In the genomic region with DNA sequence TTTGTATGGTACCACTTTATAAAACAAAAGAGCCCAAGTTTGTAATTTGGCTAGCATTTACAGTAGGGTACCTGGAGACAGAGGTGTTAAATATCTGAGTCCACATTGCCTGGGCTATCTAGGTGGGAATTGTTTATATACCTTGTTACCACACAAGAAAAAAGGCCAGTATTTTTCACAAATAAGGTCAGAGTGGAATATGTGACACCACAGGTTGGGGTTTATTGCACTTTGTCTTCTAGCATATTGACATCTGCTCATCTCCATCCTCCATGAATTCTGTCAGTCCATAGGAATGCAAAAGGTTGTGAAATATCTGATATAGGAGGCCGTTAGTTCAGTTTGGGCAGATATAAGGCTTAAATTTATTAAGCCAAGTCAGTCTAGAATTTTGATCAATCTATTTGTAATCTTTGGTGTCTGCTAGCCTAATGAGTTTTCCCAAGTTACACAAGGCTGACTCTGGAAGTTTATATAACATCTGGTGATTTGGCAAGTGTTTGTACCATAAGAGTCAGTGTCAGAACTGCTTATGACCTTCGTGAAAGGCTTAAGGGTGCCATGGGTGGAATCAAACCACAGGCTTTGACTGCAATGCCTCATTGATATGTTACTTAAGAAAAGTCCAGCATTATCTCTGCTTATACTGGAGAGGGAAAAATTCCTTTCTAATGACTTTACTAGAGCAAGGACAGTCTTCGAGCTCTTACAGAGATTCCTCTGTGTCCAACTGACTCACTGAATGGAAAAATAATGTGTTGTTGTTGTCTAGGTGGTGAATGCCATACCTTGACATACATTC, we compare ENCODE assay signal across 16 cellular contexts. TPM values are rescaled to one million over a fixed set of nuclear protein-coding genes. Genes with fewer than 3 reads are reported as not detected.
DNase-seq lines count a peak whose midpoint lies in the region; ATAC-seq, FAIRE-seq and TF ChIP-seq lines count a peak whose summit lies in the region.
"Had no signal": no experiment of that assay in that cellular context is flagged by ENCODE, and none has a peak within 500 bp of the region (broad histone marks: within the 10 kb centered on the region; RNA-seq: fewer than 3 reads in every experiment).

No MANE protein-coding gene starts in this region.

- H3K4me2 ChIP-seq in mammary epithelial cell (ENCODE audit: insufficient read depth, low read depth, low read length) (peak overlapping the region; percentile 4), HepG2 (ENCODE audit: low read depth, low read length) (peak overlapping the region; percentile 33)

- no peaks in the 10 kb centered on the region for H4K20me1 ChIP-seq in mammary epithelial cell (ENCODE audit: insufficient read depth, low read length)
- no peaks in the 10 kb centered on the region for H4K20me1 ChIP-seq in HepG2 (ENCODE audit: insufficient read depth, low read length)

- no peak overlapping the region for H2AFZ ChIP-seq in mammary epithelial cell (ENCODE audit: low read depth, low read length)
- H2AFZ ChIP-seq in HepG2 (ENCODE audit: low read length), result no peak overlapping the region

- H3K27me3 ChIP-seq in mammary epithelial cell (ENCODE audit: insufficient read depth, low read length) (no peaks in the 10 kb centered on the region), HepG2 (ENCODE audit: control insufficient read depth in 1 of 2, insufficient read depth in 2 of 2, low read length in 2 of 2) (no peaks in the 10 kb centered on the region), prostate gland (replicated peaks; ENCODE audit: insufficient read depth) (no peaks in the 10 kb centered on the region)

- ATAC-seq in HepG2, result peak; percentile 80
- no peak for ATAC-seq in HG03135 (IDR thresholded peaks at IDR 0.05; ENCODE audit: unreplicated experiment)
- ATAC-seq: stimulated activated naive CD8-positive, alpha-beta T cell treated with anti-CD3 and anti-CD28 coated beads, Interleukin-15, Interleukin-2, amounts not matched to agents 100 U/mL and 50 U/mL, for 24 hours; T-helper 17 cell had no signal

- H3K4me3 ChIP-seq in mammary epithelial cell (replicated peaks in 1 of 3; ENCODE audit: insufficient read depth in 1 of 3, low read depth in 2 of 3, low read length in 3 of 3) (no peak overlapping the region), HepG2 (replicated peaks in 1 of 3; ENCODE audit: insufficient read depth in 1 of 3, low read depth in 2 of 3, low read length in 3 of 3) (no peak overlapping the region), prostate gland (no peak overlapping the region)

- CTCF ChIA-PET in mammary epithelial cell (lab: Charles Lee; ENCODE audit: low non-redundant PET), result no interaction called here
- CTCF ChIA-PET in HepG2 (lab: Yijun Ruan, JAX; ENCODE audit: low intra/inter-chr PET ratio, low total read pairs), result no interaction called here

- TF ChIP-seq EP300 in HepG2 (IDR thresholded peaks at IDR 0.05; ENCODE audit: low read depth in 2 of 2, low read length in 2 of 2) (peak in 1 of 2 experiments; percentile 86; a peak in 2 of 4 replicates), HepG2 (CRISPR knock-in tag; IDR thresholded peaks at IDR 0.05; ENCODE audit: borderline replicate concordance) (no peak)

- no peak for TF ChIP-seq POLR2A in HepG2 (IDR thresholded peaks at IDR 0.05; ENCODE audit: insufficient read depth in 1 of 2, low read depth in 2 of 2, low read length in 2 of 2)
- no peak for TF ChIP-seq POLR2A in prostate gland (IDR thresholded peaks at IDR 0.05)

- H3K9me3 ChIP-seq in mammary epithelial cell (replicated peaks; ENCODE audit: insufficient read depth, low read length) (no peaks in the 10 kb centered on the region), HepG2 (ENCODE audit: low read length) (peaks cover under 1% of the 10 kb centered on the region; the same call in 1 of the 2 replicates), prostate gland (no peaks in the 10 kb centered on the region)

- intact Hi-C loops in mammary epithelial cell (cut with micrococcal nuclease), result no loop called here
- intact Hi-C loops in HepG2 (cut with micrococcal nuclease; ENCODE audit: unreplicated experiment), result loop anchor here (1.0 kb wide), 2 partner anchors 10 to 58 kb away; no protein-coding TSS in a partner anchor
- intact Hi-C loops in prostate gland (cut with DNase I), result no loop called here

- no peaks in the 10 kb centered on the region for H3K36me3 ChIP-seq in mammary epithelial cell (ENCODE audit: insufficient read depth, low read length)
- no peaks in the 10 kb centered on the region for H3K36me3 ChIP-seq in HepG2 (replicated peaks in 1 of 2; ENCODE audit: control insufficient read depth in 1 of 2, insufficient read depth in 2 of 2, low read length in 2 of 2)
- no peaks in the 10 kb centered on the region for H3K36me3 ChIP-seq in prostate gland

- peak overlapping the region; percentile 73 for H3K27ac ChIP-seq in mammary epithelial cell (ENCODE audit: insufficient read depth, low read depth, low read length)
- peak overlapping the region; percentile 27 for H3K27ac ChIP-seq in HepG2 (ENCODE audit: extremely low read length, insufficient read depth, low read length)
- H3K27ac ChIP-seq in prostate gland, result peak overlapping the region in 1 of 2 donors; percentile 67

- in situ Hi-C loops in mammary epithelial cell (cut with MboI; ENCODE audit: low sequenced_read_pairs in 2 of 2) (no loop called here), HepG2 (cut with HindIII; ENCODE audit: extremely low pct_ligation_motif_present, low pct_unique_long_range_greater_than_20kb) (no loop called here)

- H3K79me2 ChIP-seq in mammary epithelial cell (ENCODE audit: insufficient read depth, low read length) (no peaks in the 10 kb centered on the region), HepG2 (ENCODE audit: insufficient read depth, low read length) (no peaks in the 10 kb centered on the region)

- peak; percentile 79 for DNase-seq in AG09319 (ENCODE audit: extremely low read depth, low read depth)
- peak; percentile 82 for DNase-seq in HT1080 (ENCODE audit: low read depth)
- DNase-seq in mammary epithelial cell, result peak; percentile 82
- peak; percentile 85 for DNase-seq in HepG2 (ENCODE audit: low spot score)
- DNase-seq in NCI-H1417 treated with DMSO at 0.1 percent for 48 hours (lab: John Stamatoyannopoulos, UW), result no peak
- no peak for DNase-seq in prostate gland (ENCODE audit: low spot score)
- no peak for DNase-seq in NCI-H1105 (lab: John Stamatoyannopoulos, UW)
- DNase-seq: activated CD4-positive, alpha-beta memory T cell treated with anti-CD3 and anti-CD28 coated beads for 36 hours; activated naive CD4-positive, alpha-beta T cell treated with anti-CD3 and anti-CD28 coated beads, Interleukin-2, amount 50 U/mL, for 16 hours; CD4-positive, alpha-beta T cell; KG1; NCI-H2171; stimulated activated CD4-positive, alpha-beta T cell treated with anti-CD3 and anti-CD28 coated beads, Interleukin-2, amount 100 ng/mL, for 48 hours; stimulated activated naive CD8-positive, alpha-beta T cell treated with anti-CD3 and anti-CD28 coated beads, Interleukin-15, Interleukin-2, amounts not matched to agents 100 U/mL and 50 U/mL, for 24 hours; T-helper 17 cell had no signal

- peak; percentile 34 for FAIRE-seq in HepG2 (lab: Jason Lieb, UNC)

- no peak for TF ChIP-seq RAD21 in HepG2 (CRISPR knock-in tag; IDR thresholded peaks at IDR 0.05)

- dilution Hi-C loops in mammary epithelial cell (cut with HindIII; ENCODE audit: low sequenced_read_pairs), result no loop called here

- 4% methylated on average over 3 of the region's 3 CpGs for WGBS in mammary epithelial cell (ENCODE audit: low coverage, missing lambda C conversion rate)
- WGBS in HepG2 (ENCODE audit: low lambda C conversion rate), result 6% methylated on average over 3 of the region's 3 CpGs
- WGBS in prostate gland, result 73% methylated on average over 3 of the region's 3 CpGs

- H3K4me1 ChIP-seq in mammary epithelial cell (ENCODE audit: insufficient read depth, low read length) (peaks cover 49% of the 10 kb centered on the region), HepG2 (ENCODE audit: insufficient read depth, low read length) (peaks cover 49% of the 10 kb centered on the region), prostate gland (replicated peaks) (peaks cover 5% of the 10 kb centered on the region)

- no peak for TF ChIP-seq CTCF in AG09319 (IDR thresholded peaks at IDR 0.05; ENCODE audit: low read depth, low read length)
- no peak for TF ChIP-seq CTCF in mammary epithelial cell (conservative IDR thresholded peaks at IDR 0.05 in 1 of 2, IDR thresholded peaks at IDR 0.05 in 1 of 2; ENCODE audit: extremely low read depth in 1 of 2, insufficient read depth in 1 of 2, low read depth in 1 of 2, low read length in 2 of 2)
- no peak for TF ChIP-seq CTCF in HepG2 (CRISPR knock-in tag; IDR thresholded peaks at IDR 0.05)
- TF ChIP-seq CTCF in prostate gland (IDR thresholded peaks at IDR 0.05), result no peak

- BruUV-seq in mammary epithelial cell (replicated peaks; lab: Mats Ljungman, UMichigan) (no TSS peak), HepG2 (replicated peaks; lab: Mats Ljungman, UMichigan) (TSS peak; percentile 73)

- POLR2A ChIA-PET in HepG2 (lab: Yijun Ruan, JAX), result interaction anchor here (1.3 to 1.8 kb wide), 3 partner anchors 9 to 13 kb away, joined by 4 to 6 read pairs (median 5); no protein-coding TSS in a partner anchor

- H3K9ac ChIP-seq in mammary epithelial cell (ENCODE audit: insufficient read depth, low read length), result no peak overlapping the region
- no peak overlapping the region for H3K9ac ChIP-seq in HepG2 (ENCODE audit: insufficient read depth, low read depth, low read length)

RNA-seq across cellular contexts. Expression of a gene that starts 11.3 kb away (rescaled TPM):
- total RNA-seq in HT1080 (2014; rRNA removed; shearing (Covaris generic)), result not detected in 2 replicates
- polyA plus RNA-seq in HT1080 (2015; cell fraction: cytosol; rRNA removed), result not detected in 2 replicates
- polyA plus RNA-seq in HT1080 (2015; cell fraction: nucleus; rRNA removed), result not detected in 2 replicates
- 1 to 10 TPM in 1 of 2 donors, under 1 TPM in 1; 0.61 to 7.8 TPM for total RNA-seq in mammary epithelial cell
- 0.24 TPM for polyA plus RNA-seq in mammary epithelial cell
- polyA minus RNA-seq in mammary epithelial cell, result not detected
- total RNA-seq in HepG2 (2016; rRNA removed; fragmentation: Illumina TruSeq; extraction: Trizol), result 57.2 and 109 TPM in 2 replicates
- total RNA-seq in HepG2 (2016; cell fraction: cytosol; rRNA removed; fragmentation: Illumina TruSeq; extraction: Trizol; ENCODE audit: low read depth), result 9.0 and 9.9 TPM in 2 replicates
- total RNA-seq in HepG2 (2016; cell fraction: insoluble cytoplasmic fraction; rRNA removed; fragmentation: Illumina TruSeq; extraction: Trizol), result 54.8 and 107 TPM in 2 replicates
- 22.6 and 24.7 TPM in 2 replicates for total RNA-seq in HepG2 (2016; cell fraction: membrane; rRNA removed; fragmentation: Illumina TruSeq; extraction: Trizol)
- 123 and 147 TPM in 2 replicates for total RNA-seq in HepG2 (2016; cell fraction: nucleus; rRNA removed; fragmentation: Illumina TruSeq; extraction: Trizol)
- 37.7 and 39.4 TPM in 2 replicates for polyA plus RNA-seq in HepG2 (2011; rRNA removed)
- polyA plus RNA-seq in HepG2 (2011; cell fraction: cytosol; rRNA removed), result 32.1 and 39.3 TPM in 2 replicates
- polyA plus RNA-seq in HepG2 (2011; cell fraction: nucleus; rRNA removed), result 35.3 and 41.8 TPM in 2 replicates
- 85.0 and 97.7 TPM in 2 replicates for polyA plus RNA-seq in HepG2 (2012)
- 7.7 and 8.0 TPM in 2 replicates for polyA plus RNA-seq in HepG2 (2016; cell fraction: cytosol; fragmentation: Illumina TruSeq; extraction: Trizol; ENCODE audit: low read depth)
- 38.7 and 39.5 TPM in 2 replicates for polyA plus RNA-seq in HepG2 (2016; cell fraction: insoluble cytoplasmic fraction; fragmentation: Illumina TruSeq; extraction: Trizol; ENCODE audit: low read depth)
- polyA plus RNA-seq in HepG2 (2016; cell fraction: membrane; fragmentation: Illumina TruSeq; extraction: Trizol; ENCODE audit: low read depth), result 14.9 and 16.9 TPM in 2 replicates
- 95.1 and 96.2 TPM in 2 replicates for polyA plus RNA-seq in HepG2 (2016; cell fraction: nucleus; fragmentation: Illumina TruSeq; extraction: Trizol; ENCODE audit: insufficient read depth, low read depth)
- polyA minus RNA-seq in HepG2 (2011; rRNA and poly(A)+ RNA removed; ENCODE audit: low replicate concordance), result 175 TPM in 1 of 2 replicates, not detected in the other
- polyA minus RNA-seq in HepG2 (2011; cell fraction: cytosol; rRNA and poly(A)+ RNA removed), result 57.2 and 81.0 TPM in 2 replicates
- 147 and 149 TPM in 2 replicates for polyA minus RNA-seq in HepG2 (2011; cell fraction: nucleus; rRNA and poly(A)+ RNA removed)
- total RNA-seq in prostate gland, result 10 to 100 TPM; 36.8 to 76.0 TPM

Comparison
In these comparisons a context has a peak if more than half of its experiments do, and no peak if none do; other contexts are left out.
1. DNase-seq: peak in AG09319 (single experiment), HT1080 (single experiment), mammary epithelial cell (single experiment) and HepG2 (single experiment); none in NCI-H1417 treated with DMSO at 0.1 percent for 48 hours (single experiment), prostate gland (single experiment) and NCI-H1105 (single experiment).